In genomic region chr19:21835429-21835809, GRCh38 we compare ENCODE assay signal across 8 cellular contexts. TPM values are rescaled to one million over a fixed set of nuclear protein-coding genes. Genes with fewer than 3 reads are reported as not detected.
DNase-seq lines count a peak whose midpoint lies in the region; ATAC-seq and TF ChIP-seq lines count a peak whose summit lies in the region.

No MANE protein-coding gene starts in this region.

- peaks cover 7% of the 10 kb centered on the region for H3K9me3 ChIP-seq in BE2C
- H3K9me3 ChIP-seq in naive thymus-derived CD4-positive, alpha-beta T cell (ENCODE audit: control insufficient read depth in 2 of 3, low read length in 3 of 3): no peaks in the 10 kb centered on the region

- peak overlapping the region; percentile 90 for H3K4me3 ChIP-seq in BE2C (ENCODE audit: low read depth, low read length)
- peak overlapping the region; percentile 74 for H3K4me3 ChIP-seq in Jurkat, Clone E6-1 (ENCODE audit: low read length)
- H3K4me3 ChIP-seq in choroid plexus epithelial cell (ENCODE audit: low read depth, low read length): peak overlapping the region; percentile 85
- H3K4me3 ChIP-seq in naive thymus-derived CD4-positive, alpha-beta T cell (ENCODE audit: low read length): peak overlapping the region; percentile 97

- peaks cover 0 to 68% (median 31%) of the 10 kb centered on the region in 5 donors for H3K36me3 Mint-ChIP-seq in naive thymus-derived CD4-positive, alpha-beta T cell

- no peaks in the 10 kb centered on the region for H3K27me3 Mint-ChIP-seq in naive thymus-derived CD4-positive, alpha-beta T cell

- DNase-seq in BE2C (no peak), choroid plexus epithelial cell (ENCODE audit: low read depth) (no peak), Ammon's horn (ENCODE audit: low spot score) (no peak), NCI-H524 (lab: John Stamatoyannopoulos, UW) (no peak), erythroblast (lab: John Stamatoyannopoulos, UW) (no peak)
- no peak for DNase-seq in Jurkat, Clone E6-1 (ENCODE audit: low read depth, low spot score)
- DNase-seq in naive thymus-derived CD4-positive, alpha-beta T cell: peak in 1 of 9 donors; percentile 6

- intact Hi-C loops in naive thymus-derived CD4-positive, alpha-beta T cell (cut with micrococcal nuclease): loop anchor here (2.0 to 10.0 kb wide), 10 partner anchors 328 to 1849 kb away; partner anchors contain the start of genes ZNF429 (in 2 of the 2), ZNF66 (in 2 of the 2), ZNF714 (in 2 of the 2) and ZNF91 (in 2 of the 2)

- CTCF ChIA-PET in naive thymus-derived CD4-positive, alpha-beta T cell (lab: Charles Lee): interaction anchor here (1.6 kb wide), 1 partner anchor 17 kb away, joined by 7 read pairs; no protein-coding TSS in a partner anchor

- H3K27ac ChIP-seq in naive thymus-derived CD4-positive, alpha-beta T cell (ENCODE audit: low read depth, low read length): peak overlapping the region; percentile 88

- H3K4me1 ChIP-seq in BE2C: peaks cover 4% of the 10 kb centered on the region; the same call in 1 of the 2 replicates
- peaks cover 5 to 9% of the 10 kb centered on the region in 2 donors for H3K4me1 ChIP-seq in naive thymus-derived CD4-positive, alpha-beta T cell (ENCODE audit: control insufficient read depth in 2 of 2, insufficient read depth in 2 of 2, low read length in 2 of 2)

- ATAC-seq in naive thymus-derived CD4-positive, alpha-beta T cell: no peak
- no peak for ATAC-seq in GM19023 (IDR thresholded peaks at IDR 0.05; ENCODE audit: unreplicated experiment)

- no peaks in the 10 kb centered on the region for H3K27me3 ChIP-seq in BE2C
- H3K27me3 ChIP-seq in naive thymus-derived CD4-positive, alpha-beta T cell (ENCODE audit: control insufficient read depth in 2 of 2, insufficient read depth in 2 of 2, low read length in 2 of 2): no peaks in the 10 kb centered on the region

- peak overlapping the region; percentile 96 to 99 (median 98) for H3K27ac Mint-ChIP-seq in naive thymus-derived CD4-positive, alpha-beta T cell

- H3K36me3 ChIP-seq in BE2C: peaks cover 20% of the 10 kb centered on the region
- H3K36me3 ChIP-seq in naive thymus-derived CD4-positive, alpha-beta T cell (ENCODE audit: control insufficient read depth in 2 of 3, insufficient read depth in 3 of 3, low read length in 3 of 3): peaks cover 0 to 11% (median 0%) of the 10 kb centered on the region in 3 experiments

- POLR2A ChIA-PET in naive thymus-derived CD4-positive, alpha-beta T cell (lab: Charles Lee): interaction anchor here (0.6 to 4.2 kb wide), 21 partner anchors 9 to 1796 kb away, joined by 3 to 79 read pairs (median 5); partner anchors contain the start of genes ZNF100, ZNF257, ZNF429 and ZNF431

- H3K4me3 Mint-ChIP-seq in naive thymus-derived CD4-positive, alpha-beta T cell: peak overlapping the region; percentile 93 to 99 (median 98)

- TF ChIP-seq POLR2A in erythroblast (IDR thresholded peaks at IDR 0.05; ENCODE audit: low read length): no peak

- peaks cover 8 to 53% (median 40%) of the 10 kb centered on the region in 7 donors for H3K4me1 Mint-ChIP-seq in naive thymus-derived CD4-positive, alpha-beta T cell

- H3K9me3 Mint-ChIP-seq in naive thymus-derived CD4-positive, alpha-beta T cell: peaks cover 0 to 31% (median 7%) of the 10 kb centered on the region in 11 donors

- no peak for TF ChIP-seq CTCF in BE2C (IDR thresholded peaks at IDR 0.05; ENCODE audit: low read depth, low read length)
- no peak for TF ChIP-seq CTCF in choroid plexus epithelial cell (conservative IDR thresholded peaks at IDR 0.05; ENCODE audit: low read depth, low read length)

RNA-seq across cellular contexts. Expression of gene ZNF43, which starts 0.6 kb away (rescaled TPM):
- 5.1 TPM for polyA plus RNA-seq in BE2C (2012; ENCODE audit: insufficient read depth, insufficient read length, low read depth)
- 0.55 TPM for polyA plus RNA-seq in Jurkat, Clone E6-1 (2012; ENCODE audit: insufficient read depth, insufficient read length)
- 10 to 100 TPM; 20.5 to 39.3 (median 36.2) TPM for total RNA-seq in naive thymus-derived CD4-positive, alpha-beta T cell
- 10 to 100 TPM; 13.4 to 24.3 TPM for polyA plus RNA-seq in naive thymus-derived CD4-positive, alpha-beta T cell
